8 cellular contexts compared by ENCODE assay signal in the genomic region with DNA sequence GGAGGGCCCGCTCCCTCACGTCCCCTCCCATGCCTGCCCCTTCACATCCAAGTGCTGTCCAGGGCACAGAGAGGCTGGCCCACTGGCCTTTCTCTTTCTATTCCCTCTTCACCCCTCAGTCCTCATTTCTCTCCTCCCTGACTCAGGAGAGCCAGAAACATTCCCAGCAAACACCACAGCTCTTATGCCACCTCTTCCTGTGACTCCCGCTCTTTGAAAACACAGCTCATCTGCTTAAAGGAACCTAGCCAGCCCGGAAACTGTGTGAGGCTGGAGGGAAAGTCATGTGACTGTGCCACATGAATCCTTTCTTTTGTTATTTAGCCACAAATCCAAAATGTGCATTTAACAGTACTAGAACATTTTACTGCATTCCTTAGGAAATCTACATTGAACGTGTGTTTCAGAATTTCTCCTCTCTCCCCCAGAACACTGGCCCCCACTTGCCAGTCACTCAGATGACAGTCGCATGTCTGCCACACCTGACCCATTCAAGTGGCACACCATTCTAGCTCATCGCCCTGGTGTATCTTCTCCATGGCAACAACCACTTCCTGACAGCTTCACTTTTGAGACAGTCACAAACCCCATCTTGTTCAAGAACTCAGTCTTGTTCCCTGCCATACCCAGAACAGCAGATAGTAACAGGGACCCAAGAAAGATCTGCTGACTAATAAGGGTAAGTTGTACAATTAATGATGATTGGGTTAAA. TPM values are rescaled to one million over a fixed set of nuclear protein-coding genes. Genes with fewer than 3 reads are reported as not detected.
A peak's percentile ranks its signal among the peaks of the same experiment; 100 is the strongest.
DNase-seq lines count a peak whose midpoint lies in the region; ATAC-seq and TF ChIP-seq lines count a peak whose summit lies in the region.

No MANE protein-coding gene starts in this region.

- peaks cover 16% of the 10 kb centered on the region for H3K4me1 Mint-ChIP-seq in activated T-helper 17 cell treated with anti-CD3 and anti-CD28 coated beads, Interleukin-2, amount 50 U/mL, for 72 hours
- peaks cover 6% of the 10 kb centered on the region for H3K4me1 Mint-ChIP-seq in memory B cell

- 94% methylated on average over 7 of the region's 7 CpGs for WGBS in mammary epithelial cell (ENCODE audit: low coverage, missing lambda C conversion rate)

- H4K20me1 ChIP-seq in mammary epithelial cell (ENCODE audit: insufficient read depth, low read length): no peaks in the 10 kb centered on the region

- H2AFZ ChIP-seq in mammary epithelial cell (ENCODE audit: low read depth, low read length): no peak overlapping the region

- H3K4me3 Mint-ChIP-seq in activated T-helper 17 cell treated with anti-CD3 and anti-CD28 coated beads, Interleukin-2, amount 50 U/mL, for 72 hours: peak overlapping the region; percentile 79
- no peak overlapping the region for H3K4me3 Mint-ChIP-seq in memory B cell

- no peaks in the 10 kb centered on the region for H3K36me3 Mint-ChIP-seq in activated T-helper 17 cell treated with anti-CD3 and anti-CD28 coated beads, Interleukin-2, amount 50 U/mL, for 72 hours (ENCODE audit: low read depth)
- H3K36me3 Mint-ChIP-seq in memory B cell: no peaks in the 10 kb centered on the region

- H3K27me3 Mint-ChIP-seq in activated T-helper 17 cell treated with anti-CD3 and anti-CD28 coated beads, Interleukin-2, amount 50 U/mL, for 72 hours: no peaks in the 10 kb centered on the region
- peaks cover 7% of the 10 kb centered on the region for H3K27me3 Mint-ChIP-seq in memory B cell

- H3K27ac ChIP-seq in mammary epithelial cell (ENCODE audit: insufficient read depth, low read depth, low read length): no peak overlapping the region

- ATAC-seq in activated T-helper 17 cell treated with anti-CD3 and anti-CD28 coated beads, Interleukin-2, amount 50 U/mL, for 72 hours (replicated peaks): peak; percentile 100
- peak; percentile 94 for ATAC-seq in memory B cell (ENCODE audit: low read depth)

- no peak overlapping the region for H3K4me2 ChIP-seq in mammary epithelial cell (ENCODE audit: insufficient read depth, low read depth, low read length)

- H3K9ac ChIP-seq in mammary epithelial cell (ENCODE audit: insufficient read depth, low read length): no peak overlapping the region

- intact Hi-C loops in mammary epithelial cell (cut with micrococcal nuclease): loop anchor here (10.0 kb wide), 1 partner anchor 55 kb away; no protein-coding TSS in a partner anchor

- peak overlapping the region; percentile 89 for H3K27ac Mint-ChIP-seq in activated T-helper 17 cell treated with anti-CD3 and anti-CD28 coated beads, Interleukin-2, amount 50 U/mL, for 72 hours
- H3K27ac Mint-ChIP-seq in memory B cell: no peak overlapping the region

- no peaks in the 10 kb centered on the region for H3K79me2 ChIP-seq in mammary epithelial cell (ENCODE audit: insufficient read depth, low read length)

- no peaks in the 10 kb centered on the region for H3K9me3 ChIP-seq in MG63
- no peaks in the 10 kb centered on the region for H3K9me3 ChIP-seq in mammary epithelial cell (replicated peaks; ENCODE audit: insufficient read depth, low read length)

- H3K4me1 ChIP-seq in mammary epithelial cell (ENCODE audit: insufficient read depth, low read length): no peaks in the 10 kb centered on the region

- H3K27me3 ChIP-seq in MG63 (no peaks in the 10 kb centered on the region), mammary epithelial cell (ENCODE audit: insufficient read depth, low read length) (no peaks in the 10 kb centered on the region)

- TF ChIP-seq CTCF in mammary epithelial cell (conservative IDR thresholded peaks at IDR 0.05 in 1 of 2, IDR thresholded peaks at IDR 0.05 in 1 of 2; ENCODE audit: extremely low read depth in 1 of 2, insufficient read depth in 1 of 2, low read depth in 1 of 2, low read length in 2 of 2): no peak

- no peaks in the 10 kb centered on the region; the same call in 1 of the 2 replicates for H3K36me3 ChIP-seq in MG63
- H3K36me3 ChIP-seq in mammary epithelial cell (ENCODE audit: insufficient read depth, low read length): no peaks in the 10 kb centered on the region

- H3K9me3 Mint-ChIP-seq in activated T-helper 17 cell treated with anti-CD3 and anti-CD28 coated beads, Interleukin-2, amount 50 U/mL, for 72 hours: peaks cover 5% of the 10 kb centered on the region
- peaks cover 2% of the 10 kb centered on the region for H3K9me3 Mint-ChIP-seq in memory B cell

- in situ Hi-C loops in mammary epithelial cell (cut with MboI; ENCODE audit: low sequenced_read_pairs in 2 of 2): no loop called here

- CTCF ChIA-PET in mammary epithelial cell (lab: Charles Lee; ENCODE audit: low non-redundant PET): no interaction called here

- H3K4me3 ChIP-seq in MG63 (no peak overlapping the region), mammary epithelial cell (replicated peaks in 1 of 3; ENCODE audit: insufficient read depth in 1 of 3, low read depth in 2 of 3, low read length in 3 of 3) (no peak overlapping the region)

- dilution Hi-C loops in mammary epithelial cell (cut with HindIII; ENCODE audit: low sequenced_read_pairs): no loop called here

- peak; percentile 20 for DNase-seq in GM04503 (ENCODE audit: low read depth)
- peak; percentile 34 for DNase-seq in NAMALWA (ENCODE audit: low spot score)
- DNase-seq in memory B cell (ENCODE audit: low spot score in 2 of 2): no peak
- no peak for DNase-seq in MG63
- no peak for DNase-seq in mesenteric fat pad (ENCODE audit: low spot score)
- no peak for DNase-seq in mammary epithelial cell
- DNase-seq in NCI-H2227 treated with DMSO at 0.1 percent for 48 hours (lab: John Stamatoyannopoulos, UW): no peak

- BruUV-seq in mammary epithelial cell (replicated peaks; lab: Mats Ljungman, UMichigan): no TSS peak

RNA-seq across cellular contexts. Expression of a gene that starts 42.8 kb away (rescaled TPM):
- 1 to 10 TPM; 1.1 to 1.7 TPM for total RNA-seq in activated T-helper 17 cell treated with anti-CD3 and anti-CD28 coated beads, Interleukin-2, amount 50 U/mL, for 72 hours
- 27.5 and 33.1 TPM in 2 replicates for total RNA-seq in MG63 (2014; rRNA removed; shearing (Covaris generic); ENCODE audit: low replicate concordance)
- 95.7 TPM for total RNA-seq in mesenteric fat pad
- total RNA-seq in mammary epithelial cell: 10 to 100 TPM; 28.4 to 48.7 TPM
- 3.3 TPM for polyA plus RNA-seq in mammary epithelial cell
- polyA minus RNA-seq in mammary epithelial cell: 10.9 TPM

Comparison
In these comparisons a context has a peak if more than half of its experiments do, and no peak if none do; other contexts are left out.
1. DNase-seq: peak in GM04503 (single experiment) and NAMALWA (single experiment); none in memory B cell (0 of 2), MG63 (single experiment), mesenteric fat pad (single experiment), mammary epithelial cell (single experiment) and NCI-H2227 treated with DMSO at 0.1 percent for 48 hours (single experiment).
2. RNA of a gene that starts 42.8 kb away (total RNA-seq): 95.7 TPM in mesenteric fat pad (single experiment), 28.4 to 48.7 TPM in mammary epithelial cell and 27.5 to 33.1 TPM in MG63; 1.1 to 1.7 TPM in activated T-helper 17 cell treated with anti-CD3 and anti-CD28 coated beads, Interleukin-2, amount 50 U/mL, for 72 hours; every median in the first group is over 10 times any median in the second.